ENCODE assay signal across 11 cellular contexts in genomic region chr9:3477236-3477834, GRCh38. TPM values are rescaled to one million over a fixed set of nuclear protein-coding genes. Genes with fewer than 3 reads are reported as not detected.
A peak's percentile ranks its signal among the peaks of the same experiment; 100 is the strongest.
DNase-seq lines count a peak whose midpoint lies in the region; ATAC-seq and TF ChIP-seq lines count a peak whose summit lies in the region.
"Had no signal": no experiment of that assay in that cellular context is flagged by ENCODE, and none has a peak within 500 bp of the region (broad histone marks: within the 10 kb centered on the region; RNA-seq: fewer than 3 reads in every experiment).

No MANE protein-coding gene starts in this region.

- H3K27me3 ChIP-seq in GM06990 (replicated peaks; ENCODE audit: control insufficient read depth, insufficient read depth, low read length) (no peaks in the 10 kb centered on the region), mesenchymal stem cell (ENCODE audit: control insufficient read depth in 1 of 2, insufficient read depth in 1 of 2, low read length in 2 of 2) (no peaks in the 10 kb centered on the region), ovary (no peaks in the 10 kb centered on the region)

- no peak overlapping the region for H3K23ac ChIP-seq in mesenchymal stem cell (ENCODE audit: low read length in 2 of 2)

- no peak overlapping the region for H2BK12ac ChIP-seq in mesenchymal stem cell (ENCODE audit: low read length in 2 of 2)

- H3K4me2 ChIP-seq in mesenchymal stem cell (ENCODE audit: low read length, poor library complexity, severe bottlenecking): no peak overlapping the region

- H2AK5ac ChIP-seq in mesenchymal stem cell (ENCODE audit: low read length, severe bottlenecking): no peak overlapping the region

- TF ChIP-seq CTCF in GM06990 (IDR thresholded peaks at IDR 0.05; ENCODE audit: insufficient read depth, low read length, poor library complexity, severe bottlenecking) (no peak), ovary (IDR thresholded peaks at IDR 0.05) (no peak)

- H2BK5ac ChIP-seq in mesenchymal stem cell (ENCODE audit: low read depth, low read length, poor library complexity, severe bottlenecking): no peak overlapping the region

- no peak for TF ChIP-seq EP300 in ovary (IDR thresholded peaks at IDR 0.05)

- TF ChIP-seq POLR2A in ovary (IDR thresholded peaks at IDR 0.05): no peak

- H3K4me1 ChIP-seq in mesenchymal stem cell (ENCODE audit: control insufficient read depth, insufficient read depth, low read depth, low read length) (peaks cover 2% of the 10 kb centered on the region), ovary (ENCODE audit: insufficient read depth) (no peaks in the 10 kb centered on the region)

- intact Hi-C loops in ovary (cut with DNase I): no loop called here

- peak overlapping the region; percentile 14 for H3K4me3 ChIP-seq in GM06990 (replicated peaks; ENCODE audit: low read depth, low read length)
- H3K4me3 ChIP-seq in mesenchymal stem cell (ENCODE audit: insufficient read depth in 1 of 2, low read depth in 1 of 2, low read length in 2 of 2): no peak overlapping the region
- H3K4me3 ChIP-seq in ovary: no peak overlapping the region
- H3K4me3 ChIP-seq: SK-N-MC had no signal

- no peak overlapping the region for H3K4ac ChIP-seq in mesenchymal stem cell (ENCODE audit: low read depth in 1 of 2, low read length in 2 of 2)

- H3K79me1 ChIP-seq in mesenchymal stem cell (replicated peaks; ENCODE audit: low read length, poor library complexity, severe bottlenecking): peaks cover 6% of the 10 kb centered on the region

- WGBS in mesenchymal stem cell: 81% methylated on average over 2 of the region's 4 CpGs
- 75 to 82% (median 78%) methylated on average over 4 of the region's 4 CpGs for WGBS in ovary, 3 donors

- H3K36me3 ChIP-seq in GM06990 (ENCODE audit: control insufficient read depth, insufficient read depth, low read length) (no peaks in the 10 kb centered on the region), mesenchymal stem cell (ENCODE audit: control insufficient read depth in 1 of 2, insufficient read depth in 2 of 2, low read depth in 1 of 2, low read length in 2 of 2) (no peaks in the 10 kb centered on the region), ovary (no peaks in the 10 kb centered on the region)

- DNase-seq in GM06990 (ENCODE audit: extremely low read depth, insufficient read length) (peak; percentile 74), RPMI8226 (peak; percentile 4), mesenchymal stem cell (peak; percentile 46), amniotic stem cell (lab: John Stamatoyannopoulos, UW) (no peak), NCI-H524 treated with DMSO at 0.1 percent for 48 hours (lab: John Stamatoyannopoulos, UW) (no peak), ovary (no peak), DMS153 (lab: John Stamatoyannopoulos, UW) (no peak)
- DNase-seq: DMS 273 treated with DMSO at 0.1 percent for 48 hours, NCI-H524 had no signal

- peak; percentile 34 for ATAC-seq in GM21619 (IDR thresholded peaks at IDR 0.05; ENCODE audit: unreplicated experiment)

- H3K27ac ChIP-seq in mesenchymal stem cell (ENCODE audit: low read length, poor library complexity, severe bottlenecking) (no peak overlapping the region), ovary (no peak overlapping the region)
- H3K27ac ChIP-seq: SK-N-MC had no signal

- H3K14ac ChIP-seq in mesenchymal stem cell (ENCODE audit: low read length in 2 of 2): no peak overlapping the region

- no peak overlapping the region for H4K91ac ChIP-seq in mesenchymal stem cell (ENCODE audit: low read length)

- H4K8ac ChIP-seq in mesenchymal stem cell (ENCODE audit: low read length): no peak overlapping the region

- H3K18ac ChIP-seq in mesenchymal stem cell (ENCODE audit: low read depth in 1 of 2, low read length in 2 of 2): no peak overlapping the region

- H3K9me3 ChIP-seq in mesenchymal stem cell (ENCODE audit: control insufficient read depth, low read length): peaks cover 16% of the 10 kb centered on the region
- no peaks in the 10 kb centered on the region for H3K9me3 ChIP-seq in ovary

- no peak overlapping the region for H2AFZ ChIP-seq in mesenchymal stem cell (ENCODE audit: low read depth, low read length)

- no peak overlapping the region for H2BK15ac ChIP-seq in mesenchymal stem cell (ENCODE audit: low read depth, poor library complexity, severe bottlenecking)

- H3K9ac ChIP-seq in mesenchymal stem cell (ENCODE audit: low read length): no peak overlapping the region

- no peak overlapping the region for H2BK120ac ChIP-seq in mesenchymal stem cell (ENCODE audit: low read depth, low read length)

RNA-seq across cellular contexts. Expression of gene RFX3, which starts 48.5 kb away (rescaled TPM):
- polyA plus RNA-seq in mesenchymal stem cell (2013, experiment 1 of 2): 1.7 TPM
- polyA plus RNA-seq in mesenchymal stem cell (2013, experiment 2 of 2): 1.2 TPM
- total RNA-seq in ovary: 10 to 100 TPM in 6 of 7 donors, 1 to 10 TPM in 1; 8.8 to 22.7 (median 15.9) TPM
- 1 to 10 TPM; 2.6 to 3.4 TPM for polyA plus RNA-seq in ovary

Comparison
In these comparisons a context has a peak if more than half of its experiments do, and no peak if none do; other contexts are left out.
1. DNase-seq: peak in GM06990 (single experiment), RPMI8226 (single experiment) and mesenchymal stem cell (single experiment); none in amniotic stem cell (single experiment), NCI-H524 treated with DMSO at 0.1 percent for 48 hours (single experiment), ovary (0 of 5) and DMS153 (single experiment).